In the genomic region with DNA sequence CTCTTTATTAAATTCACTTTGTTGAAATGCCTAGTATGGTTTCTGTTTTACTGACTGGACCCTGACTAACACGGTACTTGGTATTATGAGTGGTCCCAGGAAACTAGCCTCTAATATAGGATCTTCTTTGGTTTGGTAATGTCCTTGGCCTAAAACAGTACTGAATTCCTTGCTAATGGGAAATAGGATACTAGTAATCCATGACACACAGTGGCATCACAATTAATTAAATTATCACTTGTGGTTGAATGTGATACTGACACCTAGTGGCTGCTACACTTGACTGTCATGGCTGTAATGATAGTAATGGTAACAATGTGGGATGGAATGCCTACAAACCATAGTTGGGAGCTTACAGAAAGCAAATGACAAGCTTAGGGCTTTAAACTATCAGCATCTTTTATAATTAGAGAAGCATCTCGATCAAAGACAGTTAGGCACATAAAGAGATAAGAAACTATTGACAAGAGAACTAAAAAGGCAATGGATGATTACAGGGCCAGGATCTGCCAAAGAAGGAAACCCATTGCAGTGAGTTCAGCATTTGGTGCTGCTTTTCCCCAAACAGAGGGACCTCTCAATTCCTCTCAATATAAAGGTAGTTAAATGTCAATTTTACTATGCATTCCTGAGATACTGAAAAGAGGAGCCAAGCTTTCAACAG, we compare ENCODE assay signal across 2 cellular contexts.
A peak's percentile ranks its signal among the peaks of the same experiment; 100 is the strongest.
TF ChIP-seq lines count a peak whose summit lies in the region.

No MANE protein-coding gene starts in this region.

TF ChIP-seq in HEK293, 187 proteins besides CTCF, POLR2A, EP300 and RAD21:
- TF ChIP-seq ZNF654 (tag by site-specific recombination; IDR thresholded peaks at IDR 0.05; ENCODE audit: low read depth), result peak; percentile 58
- no peak for TF ChIP-seq ZBTB20 (tag by site-specific recombination; IDR thresholded peaks at IDR 0.05)
- TF ChIP-seq ZNF221 (tag by site-specific recombination; IDR thresholded peaks at IDR 0.05; ENCODE audit: borderline replicate concordance), result no peak

TF ChIP-seq in HepG2, 621 proteins besides CTCF, POLR2A, EP300 and RAD21:
- TF ChIP-seq SPEN (CRISPR knock-in tag; IDR thresholded peaks at IDR 0.05; ENCODE audit: low read depth) (no peak), GLI4 (CRISPR knock-in tag; IDR thresholded peaks at IDR 0.05; ENCODE audit: borderline replicate concordance) (no peak), ZFP82 (CRISPR knock-in tag; IDR thresholded peaks at IDR 0.05; ENCODE audit: borderline replicate concordance) (no peak), ZNF207 (IDR thresholded peaks at IDR 0.05; ENCODE audit: borderline replicate concordance) (no peak), CREM (IDR thresholded peaks at IDR 0.05) (no peak), CREM (CRISPR knock-in tag; IDR thresholded peaks at IDR 0.05) (no peak), BRD4 (CRISPR knock-in tag; IDR thresholded peaks at IDR 0.05) (no peak), ZNF879 (CRISPR knock-in tag; IDR thresholded peaks at IDR 0.05) (no peak), ZNF337 (CRISPR knock-in tag; IDR thresholded peaks at IDR 0.05; ENCODE audit: borderline replicate concordance, low read depth) (no peak), SMC3 (IDR thresholded peaks at IDR 0.05; ENCODE audit: low read length) (peak; percentile 60; the same call in 1 of the 2 replicates), STAG1 (CRISPR knock-in tag; IDR thresholded peaks at IDR 0.05) (peak; percentile 66), SOX6 (IDR thresholded peaks at IDR 0.05) (no peak), SOX6 (CRISPR knock-in tag; IDR thresholded peaks at IDR 0.05) (no peak), CHD4 (IDR thresholded peaks at IDR 0.05; ENCODE audit: borderline replicate concordance, low read length) (no peak), MIXL1 (CRISPR knock-in tag; IDR thresholded peaks at IDR 0.05) (peak; percentile 95)
- TF ChIP-seq, protein P1, sequence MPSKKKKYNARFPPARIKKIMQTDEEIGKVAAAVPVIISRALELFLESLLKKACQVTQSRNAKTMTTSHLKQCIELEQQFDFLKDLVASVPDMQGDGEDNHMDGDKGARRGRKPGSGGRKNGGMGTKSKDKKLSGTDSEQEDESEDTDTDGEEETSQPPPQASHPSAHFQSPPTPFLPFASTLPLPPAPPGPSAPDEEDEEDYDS (CRISPR knock-in tag; IDR thresholded peaks at IDR 0.05), result no peak
